ENCODE assay signal across 8 cellular contexts in genomic region chr16:22375117-22375962, GRCh38.
DNase-seq lines count a peak whose midpoint lies in the region; ATAC-seq and TF ChIP-seq lines count a peak whose summit lies in the region.

No MANE protein-coding gene starts in this region.

- no peaks in the 10 kb centered on the region for H3K27me3 ChIP-seq in OCI-LY1 (ENCODE audit: insufficient read depth, low read length)

- no peak overlapping the region for H3K27ac ChIP-seq in OCI-LY1 (ENCODE audit: low read depth, low read length, poor library complexity, severe bottlenecking)

- no peak for ATAC-seq in effector memory CD8-positive, alpha-beta T cell (replicated peaks)
- ATAC-seq in GM19463 (IDR thresholded peaks at IDR 0.05; ENCODE audit: unreplicated experiment): no peak
- no peak for ATAC-seq in GM19455 (IDR thresholded peaks at IDR 0.05; ENCODE audit: unreplicated experiment)

- TF ChIP-seq CTCF in GM12864 (IDR thresholded peaks at IDR 0.05; ENCODE audit: low read depth, low read length, missing control alignments) (no peak), OCI-LY1 (IDR thresholded peaks at IDR 0.05; ENCODE audit: low read length) (no peak), nephron progenitor cell (IDR thresholded peaks at IDR 0.05) (no peak)

- H3K9me2 ChIP-seq in OCI-LY1 (ENCODE audit: low read depth, low read length): no peaks in the 10 kb centered on the region

- peaks cover 7% of the 10 kb centered on the region; the same call in 1 of the 2 replicates for H3K36me3 ChIP-seq in OCI-LY1 (ENCODE audit: insufficient read depth, low read length)

- H3K4me1 Mint-ChIP-seq in effector memory CD8-positive, alpha-beta T cell (ENCODE audit: low read depth in 2 of 2): peaks cover 29 to 35% of the 10 kb centered on the region in 2 donors
- H3K4me1 Mint-ChIP-seq in nephron progenitor cell: peaks cover 20% of the 10 kb centered on the region

- no peaks in the 10 kb centered on the region for H3K9me3 ChIP-seq in OCI-LY1 (ENCODE audit: low read length)

- H3K27ac Mint-ChIP-seq in effector memory CD8-positive, alpha-beta T cell: peak overlapping the region; percentile 70 to 87
- H3K27ac Mint-ChIP-seq in nephron progenitor cell: no peak overlapping the region

- no peaks in the 10 kb centered on the region for H3K27me3 Mint-ChIP-seq in effector memory CD8-positive, alpha-beta T cell
- H3K27me3 Mint-ChIP-seq in nephron progenitor cell (ENCODE audit: low read depth, poor library complexity): peaks cover 40% of the 10 kb centered on the region

- H3F3A ChIP-seq in OCI-LY1 (ENCODE audit: insufficient read depth, low read length): no peaks in the 10 kb centered on the region

- H3K4me3 ChIP-seq in GM12864 (ENCODE audit: low read depth, low read length): peak overlapping the region; percentile 66
- H3K4me3 ChIP-seq in OCI-LY1 (ENCODE audit: low read depth, low read length, poor library complexity, severe bottlenecking): peak overlapping the region; percentile 93

- peaks cover 20% of the 10 kb centered on the region for H3K36me3 Mint-ChIP-seq in effector memory CD8-positive, alpha-beta T cell (ENCODE audit: insufficient read depth)
- peaks cover 8% of the 10 kb centered on the region for H3K36me3 Mint-ChIP-seq in nephron progenitor cell (ENCODE audit: low read depth)

- H3K79me2 ChIP-seq in OCI-LY1 (ENCODE audit: insufficient read depth, low read length): peaks cover 30% of the 10 kb centered on the region

- DNase-seq in GM12864 (ENCODE audit: low read depth) (no peak), nephron progenitor cell (no peak), COR-L47 (lab: John Stamatoyannopoulos, UW) (no peak)
- no peak for DNase-seq in effector memory CD8-positive, alpha-beta T cell
- DNase-seq in stimulated activated CD4-positive, alpha-beta T cell treated with anti-CD3 and anti-CD28 coated beads, Interleukin-15, amount 100 ng/mL, for 24 hours: no peak

- peaks cover 39% of the 10 kb centered on the region for H3K4me1 ChIP-seq in OCI-LY1 (ENCODE audit: insufficient read depth, low read length, severe bottlenecking)

- no peaks in the 10 kb centered on the region for H3K9me3 Mint-ChIP-seq in effector memory CD8-positive, alpha-beta T cell
- H3K9me3 Mint-ChIP-seq in nephron progenitor cell: no peaks in the 10 kb centered on the region

- 0 out of 2 replicates have a peak overlapping the region, but pooled peaks have one; percentile 19 for H2AFZ ChIP-seq in OCI-LY1 (ENCODE audit: low read length)

- H3K4me3 Mint-ChIP-seq in effector memory CD8-positive, alpha-beta T cell: peak overlapping the region; percentile 97 to 99
- H3K4me3 Mint-ChIP-seq in nephron progenitor cell: peak overlapping the region; percentile 94

- H4K20me1 ChIP-seq in OCI-LY1 (ENCODE audit: insufficient read depth, low read length): no peaks in the 10 kb centered on the region

- H3K9ac ChIP-seq in OCI-LY1 (ENCODE audit: low read length): peak overlapping the region; percentile 78

- peak overlapping the region; percentile 87 for H3K4me2 ChIP-seq in OCI-LY1 (ENCODE audit: low read length)
